Comparison of ENCODE assay signal across 12 cellular contexts in the genomic region with DNA sequence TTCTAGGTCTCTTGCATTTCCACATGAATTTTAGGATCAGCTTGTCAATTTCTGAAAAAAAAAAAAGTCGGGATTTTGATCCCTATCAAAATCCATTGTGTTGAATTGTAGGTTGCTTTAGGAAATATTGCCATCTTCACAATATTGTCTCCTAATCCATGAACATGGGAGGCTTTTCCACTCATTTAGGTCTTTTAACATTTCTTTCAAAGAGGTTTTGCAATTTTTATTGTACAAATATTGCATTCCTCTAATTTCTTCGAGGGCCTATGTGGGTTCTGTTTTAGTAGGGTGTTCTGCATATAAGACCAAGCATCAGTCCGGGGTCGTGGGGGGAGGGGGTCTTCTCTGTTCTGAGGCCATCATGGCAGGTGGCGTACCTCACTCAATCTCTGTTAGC. TPM values are rescaled to one million over a fixed set of nuclear protein-coding genes. Genes with fewer than 3 reads are reported as not detected.
DNase-seq lines count a peak whose midpoint lies in the region; ATAC-seq and TF ChIP-seq lines count a peak whose summit lies in the region.
"Had no signal": no experiment of that assay in that cellular context is flagged by ENCODE, and none has a peak within 500 bp of the region (broad histone marks: within the 10 kb centered on the region; RNA-seq: fewer than 3 reads in every experiment).

No MANE protein-coding gene starts in this region.

- no peaks in the 10 kb centered on the region for H3F3A ChIP-seq in PC-3 (ENCODE audit: low read length, unreplicated experiment)

- H3K9me2 ChIP-seq in PC-3 (replicated peaks; ENCODE audit: low read length): no peaks in the 10 kb centered on the region

- H4K91ac ChIP-seq in neuronal stem cell (ENCODE audit: low read depth, low read length, poor library complexity): no peak overlapping the region

- ATAC-seq in PC-3: no peak

- H3K79me2 ChIP-seq in PC-3 (ENCODE audit: low read length): peaks cover 58% of the 10 kb centered on the region

- no peak overlapping the region for H2BK5ac ChIP-seq in neuronal stem cell (ENCODE audit: low read length)

- H3K4me1 ChIP-seq in BLaER1 treated with 17β-estradiol and CSF1 and Interleukin-3, amounts not matched to agents 10 nM and 100 nM: peaks cover 13 to 15% (median 14%) of the 10 kb centered on the region in 10 experiments; a peak in 19 of 20 replicates
- peaks cover 52% of the 10 kb centered on the region for H3K4me1 ChIP-seq in PC-3 (ENCODE audit: insufficient read depth, low read length)
- peaks cover 2 to 3% of the 10 kb centered on the region in 2 donors for H3K4me1 ChIP-seq in neuronal stem cell (ENCODE audit: control insufficient read depth in 2 of 2, insufficient read depth in 1 of 2, low read depth in 1 of 2, low read length in 2 of 2)

- H3K4ac ChIP-seq in neuronal stem cell (ENCODE audit: low read length): no peak overlapping the region

- H3K27ac ChIP-seq in BLaER1 treated with 17β-estradiol and CSF1 and Interleukin-3, amounts not matched to agents 10 nM and 100 nM: no peak overlapping the region
- H3K27ac ChIP-seq in PC-3 (ENCODE audit: low read length): peak overlapping the region; percentile 79
- no peak overlapping the region for H3K27ac ChIP-seq in neuronal stem cell (replicated peaks; ENCODE audit: low read length)

- peaks cover 0 to 16% (median 0%) of the 10 kb centered on the region in 11 experiments; a peak in 3 of 22 replicates for H4K20me1 ChIP-seq in BLaER1 treated with 17β-estradiol and CSF1 and Interleukin-3, amounts not matched to agents 10 nM and 100 nM
- H4K20me1 ChIP-seq in PC-3 (ENCODE audit: low read length): peaks cover 3% of the 10 kb centered on the region; the same call in 1 of the 2 replicates

- H2AFZ ChIP-seq in PC-3 (ENCODE audit: low read length): peak overlapping the region; percentile 72
- no peak overlapping the region for H2AFZ ChIP-seq in neuronal stem cell (ENCODE audit: low read length)

- no peak overlapping the region for H3K23ac ChIP-seq in neuronal stem cell (ENCODE audit: low read depth, low read length, poor library complexity)

- WGBS in neuronal stem cell (ENCODE audit: extremely low coverage in 2 of 2, insufficient read length in 2 of 2, insufficient replicate concordance in 1 of 2), 2 donors: no CpG with 5 or more reads among the region's 5 CpGs

- H4K8ac ChIP-seq in neuronal stem cell (ENCODE audit: low read depth, low read length): no peak overlapping the region

- peaks cover 0 to 12% (median 9%) of the 10 kb centered on the region in 11 experiments; a peak in 14 of 22 replicates for H3K9me3 ChIP-seq in BLaER1 treated with 17β-estradiol and CSF1 and Interleukin-3, amounts not matched to agents 10 nM and 100 nM (replicated peaks in 1 of 11)
- H3K9me3 ChIP-seq in PC-3 (ENCODE audit: low read length) (no peaks in the 10 kb centered on the region), neuronal stem cell (replicated peaks in 1 of 2; ENCODE audit: control insufficient read depth in 2 of 2, insufficient read depth in 1 of 2, low read depth in 1 of 2, low read length in 2 of 2) (no peaks in the 10 kb centered on the region)

- no peak for DNase-seq in PC-3
- DNase-seq in epithelial cell of esophagus (ENCODE audit: low read depth): no peak
- DNase-seq in neuronal stem cell (ENCODE audit: low spot score): no peak
- no peak for DNase-seq in GOT3 (lab: John Stamatoyannopoulos, UW)
- no peak for DNase-seq in RKO (ENCODE audit: low spot score)
- DNase-seq in DMS153 treated with DMSO at 0.1 percent for 48 hours (lab: John Stamatoyannopoulos, UW; ENCODE audit: unreplicated experiment): no peak
- DNase-seq in activated T-cell treated with anti-CD3 and anti-CD28 coated beads, Interleukin-2, amount 50 U/mL, for 48 hours: no peak
- DNase-seq: NCI-H187; stimulated activated CD4-positive, alpha-beta T cell treated with anti-CD3 and anti-CD28 coated beads, Interleukin-12 subunit alpha, Interleukin-12 subunit beta, amount 100 ng/mL, for 4 hours had no signal

- no peak overlapping the region for H2BK120ac ChIP-seq in neuronal stem cell (ENCODE audit: low read depth, low read length)

- no peak overlapping the region for H2AK5ac ChIP-seq in neuronal stem cell (ENCODE audit: low read depth, low read length)

- CTCF ChIA-PET in PC-3 (lab: Charles Lee): no interaction called here

- H3K9ac ChIP-seq in BLaER1 treated with 17β-estradiol and CSF1 and Interleukin-3, amounts not matched to agents 10 nM and 100 nM: no peak overlapping the region
- H3K9ac ChIP-seq in PC-3 (ENCODE audit: low read length) (peak overlapping the region; percentile 96), neuronal stem cell (ENCODE audit: low read depth, low read length, poor library complexity) (no peak overlapping the region)

- intact Hi-C loops in PC-3 (cut with micrococcal nuclease): no loop called here

- peak overlapping the region in 3 of 10 experiments; percentile 49 to 63 (median 62); a peak in 4 of 20 replicates for H3K4me3 ChIP-seq in BLaER1 treated with 17β-estradiol and CSF1 and Interleukin-3, amounts not matched to agents 10 nM and 100 nM
- H3K4me3 ChIP-seq in PC-3 (ENCODE audit: low read length): peak overlapping the region; percentile 87
- H3K4me3 ChIP-seq in epithelial cell of esophagus (ENCODE audit: low read length): peak overlapping the region; percentile 57
- H3K4me3 ChIP-seq in neuronal stem cell (ENCODE audit: low read length in 2 of 2): no peak overlapping the region

- no peaks in the 10 kb centered on the region for H3K79me1 ChIP-seq in neuronal stem cell (ENCODE audit: low read depth, low read length)

- POLR2A ChIA-PET in PC-3 (lab: Charles Lee; ENCODE audit: unreplicated experiment): interaction anchor here (0.6 kb wide), 1 partner anchor 62 kb away, joined by 3 read pairs; no protein-coding TSS in a partner anchor

- TF ChIP-seq CTCF in PC-3 (conservative IDR thresholded peaks at IDR 0.05; ENCODE audit: low read depth, low read length) (no peak), epithelial cell of esophagus (IDR thresholded peaks at IDR 0.05; ENCODE audit: insufficient read depth, low read depth, low read length, missing control alignments) (no peak)

- H3K18ac ChIP-seq in neuronal stem cell (ENCODE audit: low read length): no peak overlapping the region

- peak overlapping the region in 7 of 11 experiments; percentile 87 to 97 (median 92); a peak in 11 of 22 replicates for H3K4me2 ChIP-seq in BLaER1 treated with 17β-estradiol and CSF1 and Interleukin-3, amounts not matched to agents 10 nM and 100 nM
- H3K4me2 ChIP-seq in PC-3 (ENCODE audit: low read length) (peak overlapping the region; percentile 89), neuronal stem cell (ENCODE audit: insufficient read depth, low read length, poor library complexity, severe bottlenecking) (peak overlapping the region; percentile 98)

- H3K14ac ChIP-seq in neuronal stem cell (ENCODE audit: low read length): no peak overlapping the region

- BruUV-seq in PC-3 (replicated peaks; lab: Mats Ljungman, UMichigan): no TSS peak

- H3K27me3 ChIP-seq in BLaER1 treated with 17β-estradiol and CSF1 and Interleukin-3, amounts not matched to agents 10 nM and 100 nM: peaks cover 37 to 52% (median 44%) of the 10 kb centered on the region in 11 experiments
- H3K27me3 ChIP-seq in PC-3 (ENCODE audit: low read length) (no peaks in the 10 kb centered on the region), neuronal stem cell (ENCODE audit: control insufficient read depth in 3 of 3, insufficient read depth in 3 of 3, low read depth in 1 of 3, low read length in 3 of 3) (peaks cover 11 to 48% (median 23%) of the 10 kb centered on the region in 3 experiments)

- H3K36me3 ChIP-seq in BLaER1 treated with 17β-estradiol and CSF1 and Interleukin-3, amounts not matched to agents 10 nM and 100 nM: no peaks in the 10 kb centered on the region
- H3K36me3 ChIP-seq in PC-3 (ENCODE audit: low read depth, low read length) (no peaks in the 10 kb centered on the region), neuronal stem cell (replicated peaks in 1 of 2; ENCODE audit: control insufficient read depth in 2 of 2, insufficient read depth in 2 of 2, low read length in 2 of 2) (no peaks in the 10 kb centered on the region)

- no peak overlapping the region for H2BK12ac ChIP-seq in neuronal stem cell (ENCODE audit: low read length)

- no peak overlapping the region for H2BK15ac ChIP-seq in neuronal stem cell (ENCODE audit: low read length)

RNA-seq across cellular contexts. Expression of a gene that starts 0.7 kb away (rescaled TPM):
- total RNA-seq in PC-3 (2014; rRNA removed): 217 and 224 TPM in 2 replicates
- polyA plus RNA-seq in neuronal stem cell (2013, experiment 1 of 2): 0.20 TPM
- polyA plus RNA-seq in neuronal stem cell (2013, experiment 2 of 2): 0.22 TPM
- total RNA-seq: activated CD4-positive, alpha-beta T cell treated with anti-CD3 and anti-CD28 coated beads, Interleukin-2, amount 10 ng/mL, durations not matched to agents 24 days and 14 days had no signal
- polyA plus RNA-seq: IgD-negative memory B cell had no signal

RNA-seq across cellular contexts. Expression of a gene that starts 25.8 kb away (rescaled TPM):
- 31.0 and 31.4 TPM in 2 replicates for total RNA-seq in PC-3 (2014; rRNA removed)
- 1.2 TPM for polyA plus RNA-seq in neuronal stem cell (2013, experiment 1 of 2)
- 1.3 TPM for polyA plus RNA-seq in neuronal stem cell (2013, experiment 2 of 2)
- total RNA-seq: activated CD4-positive, alpha-beta T cell treated with anti-CD3 and anti-CD28 coated beads, Interleukin-2, amount 10 ng/mL, durations not matched to agents 24 days and 14 days had no signal
- polyA plus RNA-seq: IgD-negative memory B cell had no signal

Comparison
In these comparisons a context has a peak if more than half of its experiments do, and no peak if none do; other contexts are left out.
1. H3K4me3 ChIP-seq: peak in PC-3 (single experiment) and epithelial cell of esophagus (single experiment); none in neuronal stem cell (0 of 2).
2. Peak in every context shown above with its lines, with median percentiles within 50 percentile points of each other: H3K4me2 ChIP-seq.